In the genomic region with DNA sequence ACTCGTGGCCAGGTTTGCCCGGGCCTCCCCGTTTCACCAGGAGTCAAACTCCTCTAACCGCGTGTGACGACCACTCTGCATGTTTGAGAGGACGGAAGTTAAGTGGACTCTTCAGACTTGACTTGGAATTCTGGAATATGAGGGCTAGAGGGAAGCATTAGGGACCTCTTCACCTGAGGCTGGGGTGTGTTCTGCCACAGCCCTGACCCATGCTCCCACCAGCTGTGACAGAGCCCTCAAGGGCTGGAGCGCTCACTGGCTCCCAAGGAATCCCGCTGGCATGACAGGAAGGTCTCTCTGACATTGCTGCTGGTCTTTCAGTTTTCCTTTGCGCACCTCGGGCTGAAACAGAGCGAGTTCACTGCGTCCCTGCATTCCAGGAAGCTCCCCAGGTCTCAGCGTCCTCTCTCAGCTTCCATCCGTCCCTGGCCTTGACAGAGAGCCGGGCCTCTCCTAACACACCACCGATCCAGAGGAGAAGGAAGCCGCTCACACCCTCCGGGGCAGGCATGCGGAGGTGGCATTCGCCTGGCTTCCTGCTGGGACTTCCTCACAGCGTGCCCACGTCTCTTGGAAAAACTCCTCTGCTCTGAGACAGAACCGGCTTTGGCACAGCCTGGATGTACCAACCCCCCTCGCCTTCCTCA, we compare ENCODE assay signal across 20 cellular contexts. TPM values are rescaled to one million over a fixed set of nuclear protein-coding genes. Genes with fewer than 3 reads are reported as not detected.
DNase-seq lines count a peak whose midpoint lies in the region; ATAC-seq, FAIRE-seq and TF ChIP-seq lines count a peak whose summit lies in the region.
"Had no signal": no experiment of that assay in that cellular context is flagged by ENCODE, and none has a peak within 500 bp of the region (broad histone marks: within the 10 kb centered on the region; RNA-seq: fewer than 3 reads in every experiment).

No MANE protein-coding gene starts in this region.

- POLR2A ChIA-PET in endothelial cell of umbilical vein (lab: Charles Lee), result no interaction called here

- H3K27me3 ChIP-seq in BLaER1 treated with 17β-estradiol and CSF1 and Interleukin-3, amounts not matched to agents 10 nM and 100 nM, result peaks cover 4 to 29% (median 15%) of the 10 kb centered on the region in 11 experiments; a peak in 16 of 22 replicates
- H3K27me3 ChIP-seq in endothelial cell of umbilical vein (ENCODE audit: control insufficient read depth in 2 of 2, insufficient read depth in 2 of 2, low read length in 2 of 2), result no peaks in the 10 kb centered on the region

- peak overlapping the region; percentile 48 to 79 (median 69) for H3K4me2 ChIP-seq in BLaER1 treated with 17β-estradiol and CSF1 and Interleukin-3, amounts not matched to agents 10 nM and 100 nM
- no peak overlapping the region for H3K4me2 ChIP-seq in endothelial cell of umbilical vein (ENCODE audit: insufficient read depth, low read length)
- H3K4me2 ChIP-seq: PC-9 had no signal

- H3K36me3 ChIP-seq in BLaER1 treated with 17β-estradiol and CSF1 and Interleukin-3, amounts not matched to agents 10 nM and 100 nM, result no peaks in the 10 kb centered on the region
- no peaks in the 10 kb centered on the region for H3K36me3 ChIP-seq in endothelial cell of umbilical vein (ENCODE audit: control insufficient read depth in 2 of 2, extremely low read depth in 1 of 2, insufficient read depth in 2 of 2, low read length in 2 of 2)

- ATAC-seq in sciatic nerve (no peak), GM19397 (IDR thresholded peaks at IDR 0.05; ENCODE audit: unreplicated experiment) (no peak)
- no peak for ATAC-seq in activated T-helper 17 cell treated with anti-CD3 and anti-CD28 coated beads, Interleukin-2, amount 50 U/mL, for 72 hours (replicated peaks)

- intact Hi-C loops in endothelial cell of umbilical vein (cut with micrococcal nuclease), result no loop called here
- intact Hi-C loops in sciatic nerve (cut with DNase I), result no loop called here

- peak overlapping the region; percentile 35 for H3K4me3 Mint-ChIP-seq in osteocyte (ENCODE audit: unreplicated experiment)
- H3K4me3 Mint-ChIP-seq in activated T-helper 17 cell treated with anti-CD3 and anti-CD28 coated beads, Interleukin-2, amount 50 U/mL, for 72 hours, result no peak overlapping the region

- no peak overlapping the region for H3K9ac ChIP-seq in BLaER1 treated with 17β-estradiol and CSF1 and Interleukin-3, amounts not matched to agents 10 nM and 100 nM
- no peak overlapping the region for H3K9ac ChIP-seq in endothelial cell of umbilical vein (replicated peaks; ENCODE audit: extremely low read depth, insufficient read depth, low read length)

- no peak overlapping the region for H3K4me3 ChIP-seq in BLaER1 treated with 17β-estradiol and CSF1 and Interleukin-3, amounts not matched to agents 10 nM and 100 nM
- no peak overlapping the region for H3K4me3 ChIP-seq in endothelial cell of umbilical vein (replicated peaks in 1 of 3; ENCODE audit: insufficient read depth in 1 of 3, low read depth in 1 of 3, low read length in 3 of 3)
- H3K4me3 ChIP-seq: PC-9 had no signal

- DNase-seq in M059J (ENCODE audit: low read depth), result peak; percentile 16
- no peak for DNase-seq in endothelial cell of umbilical vein (ENCODE audit: low read depth, low spot score)
- peak; percentile 80 for DNase-seq in osteocyte (ENCODE audit: extremely low spot score, unreplicated experiment)
- no peak for DNase-seq in sciatic nerve (ENCODE audit: low spot score)
- DNase-seq in NCI-H510A treated with DMSO at 0.1 percent for 48 hours (lab: John Stamatoyannopoulos, UW), result no peak
- DNase-seq: Kasumi-1, NCI-H2029 treated with DMSO at 0.1 percent for 48 hours, NCI-H510A, PC-9 had no signal

- no peaks in the 10 kb centered on the region for H3K27me3 Mint-ChIP-seq in osteocyte (ENCODE audit: unreplicated experiment)
- no peaks in the 10 kb centered on the region for H3K27me3 Mint-ChIP-seq in activated T-helper 17 cell treated with anti-CD3 and anti-CD28 coated beads, Interleukin-2, amount 50 U/mL, for 72 hours
- H3K27me3 Mint-ChIP-seq: IgD-negative memory B cell had no signal

- CTCF ChIA-PET in endothelial cell of umbilical vein (lab: Charles Lee), result no interaction called here

- TF ChIP-seq CTCF in endothelial cell of umbilical vein (IDR thresholded peaks at IDR 0.05; ENCODE audit: extremely low read depth in 1 of 2, insufficient read depth in 1 of 2, low read depth in 1 of 2, low read length in 2 of 2), result no peak
- no peak for TF ChIP-seq CTCF in osteocyte (IDR thresholded peaks at IDR 0.05)

- H4K20me1 ChIP-seq in BLaER1 treated with 17β-estradiol and CSF1 and Interleukin-3, amounts not matched to agents 10 nM and 100 nM, result no peaks in the 10 kb centered on the region
- no peaks in the 10 kb centered on the region for H4K20me1 ChIP-seq in endothelial cell of umbilical vein (replicated peaks; ENCODE audit: control insufficient read depth, extremely low read depth, insufficient read depth, low read length)

- no peaks in the 10 kb centered on the region for H3K79me2 ChIP-seq in endothelial cell of umbilical vein (ENCODE audit: control insufficient read depth, insufficient read depth, low read length)

- H2AFZ ChIP-seq in endothelial cell of umbilical vein (ENCODE audit: low read depth, low read length), result peak overlapping the region; percentile 73
- H2AFZ ChIP-seq: PC-9 had no signal

- peaks cover 15% of the 10 kb centered on the region for H3K4me1 Mint-ChIP-seq in osteocyte (ENCODE audit: unreplicated experiment)
- H3K4me1 Mint-ChIP-seq in activated T-helper 17 cell treated with anti-CD3 and anti-CD28 coated beads, Interleukin-2, amount 50 U/mL, for 72 hours, result no peaks in the 10 kb centered on the region
- H3K4me1 Mint-ChIP-seq: IgD-negative memory B cell had no signal

- 0 out of 22 replicates have a peak overlapping the region, but pooled peaks of 1 of the 11 experiments have one; percentile 4 for H3K27ac ChIP-seq in BLaER1 treated with 17β-estradiol and CSF1 and Interleukin-3, amounts not matched to agents 10 nM and 100 nM
- no peak overlapping the region for H3K27ac ChIP-seq in endothelial cell of umbilical vein (ENCODE audit: insufficient read depth, low read depth, low read length)
- H3K27ac ChIP-seq: C4-2B, HL-60, PC-9 had no signal

- FAIRE-seq in endothelial cell of umbilical vein (lab: Jason Lieb, UNC), result peak; percentile 76
- FAIRE-seq: A204.1, HTR-8/SVneo had no signal

- TF ChIP-seq POLR2A in endothelial cell of umbilical vein (IDR thresholded peaks at IDR 0.05; ENCODE audit: low read depth, low read length), result no peak

- no peaks in the 10 kb centered on the region for H3K9me3 Mint-ChIP-seq in osteocyte (ENCODE audit: unreplicated experiment)
- H3K9me3 Mint-ChIP-seq in activated T-helper 17 cell treated with anti-CD3 and anti-CD28 coated beads, Interleukin-2, amount 50 U/mL, for 72 hours, result no peaks in the 10 kb centered on the region
- H3K9me3 Mint-ChIP-seq: IgD-negative memory B cell had no signal

- BruUV-seq in endothelial cell of umbilical vein (replicated peaks; lab: Mats Ljungman, UMichigan), result no TSS peak

- peaks cover 16 to 27% (median 21%) of the 10 kb centered on the region in 10 experiments for H3K4me1 ChIP-seq in BLaER1 treated with 17β-estradiol and CSF1 and Interleukin-3, amounts not matched to agents 10 nM and 100 nM
- H3K4me1 ChIP-seq in endothelial cell of umbilical vein (ENCODE audit: control insufficient read depth, extremely low read depth, insufficient read depth, low read length), result peaks cover 5% of the 10 kb centered on the region

- H3K9me1 ChIP-seq in endothelial cell of umbilical vein (replicated peaks; ENCODE audit: control insufficient read depth, extremely low read depth, insufficient read depth, low read length), result no peaks in the 10 kb centered on the region

- H3K36me3 Mint-ChIP-seq in osteocyte (ENCODE audit: unreplicated experiment), result no peaks in the 10 kb centered on the region
- H3K36me3 Mint-ChIP-seq in activated T-helper 17 cell treated with anti-CD3 and anti-CD28 coated beads, Interleukin-2, amount 50 U/mL, for 72 hours (ENCODE audit: low read depth), result no peaks in the 10 kb centered on the region
- H3K36me3 Mint-ChIP-seq: IgD-negative memory B cell had no signal

- H3K9me3 ChIP-seq in BLaER1 treated with 17β-estradiol and CSF1 and Interleukin-3, amounts not matched to agents 10 nM and 100 nM (replicated peaks in 1 of 11), result peaks cover 0 to 14% (median 8%) of the 10 kb centered on the region in 11 experiments; a peak in 13 of 22 replicates
- no peaks in the 10 kb centered on the region for H3K9me3 ChIP-seq in endothelial cell of umbilical vein (replicated peaks; ENCODE audit: control insufficient read depth, insufficient read depth, low read length)

- H3K27ac Mint-ChIP-seq in osteocyte (ENCODE audit: unreplicated experiment), result peak overlapping the region; percentile 50
- no peak overlapping the region for H3K27ac Mint-ChIP-seq in activated T-helper 17 cell treated with anti-CD3 and anti-CD28 coated beads, Interleukin-2, amount 50 U/mL, for 72 hours
- H3K27ac Mint-ChIP-seq: IgD-negative memory B cell had no signal

- dilution Hi-C loops in endothelial cell of umbilical vein (cut with MboI; ENCODE audit: extremely low pct_ligation_motif_present, low sequenced_read_pairs), result no loop called here

RNA-seq across cellular contexts. Expression of gene CTAG2, which starts 3.4 kb away (rescaled TPM):
- 1.1 TPM in 1 of 2 replicates, not detected in the other for total RNA-seq in M059J (2014; rRNA removed; shearing (Covaris generic))
- total RNA-seq in endothelial cell of umbilical vein (not detected in 2 replicates), osteocyte (not detected in 2 replicates), sciatic nerve (not detected)
- not detected in 2 replicates for polyA plus RNA-seq in endothelial cell of umbilical vein
- polyA plus RNA-seq in endothelial cell of umbilical vein (2011; cell fraction: cytosol; rRNA removed), result not detected in 2 replicates
- polyA plus RNA-seq in endothelial cell of umbilical vein (2011; cell fraction: nucleus; rRNA removed), result not detected in 2 replicates
- 0.49 and 0.98 TPM in 2 replicates for polyA plus RNA-seq in endothelial cell of umbilical vein (2012)
- 0.41 and 1.6 TPM in 2 replicates for polyA minus RNA-seq in endothelial cell of umbilical vein
- not detected for polyA minus RNA-seq in endothelial cell of umbilical vein (2011; cell fraction: cytosol; rRNA and poly(A)+ RNA removed)
- polyA minus RNA-seq in endothelial cell of umbilical vein (2011; cell fraction: nucleus; rRNA and poly(A)+ RNA removed), result not detected in 2 replicates
- total RNA-seq in activated T-helper 17 cell treated with anti-CD3 and anti-CD28 coated beads, Interleukin-2, amount 50 U/mL, for 72 hours, result not detected
- total RNA-seq: H4, PC-9 had no signal
- polyA plus RNA-seq: IgD-negative memory B cell had no signal

RNA-seq across cellular contexts. Expression of gene CTAG1B, which starts 30.9 kb away (rescaled TPM):
- not detected in 2 replicates for total RNA-seq in M059J (2014; rRNA removed; shearing (Covaris generic))
- not detected in 2 replicates for total RNA-seq in endothelial cell of umbilical vein
- not detected in 2 replicates for polyA plus RNA-seq in endothelial cell of umbilical vein
- not detected in 2 replicates for polyA plus RNA-seq in endothelial cell of umbilical vein (2011; cell fraction: cytosol; rRNA removed)
- polyA plus RNA-seq in endothelial cell of umbilical vein (2011; cell fraction: nucleus; rRNA removed), result not detected in 2 replicates
- not detected in 2 replicates for polyA plus RNA-seq in endothelial cell of umbilical vein (2012)
- polyA minus RNA-seq in endothelial cell of umbilical vein, result not detected in 2 replicates
- not detected for polyA minus RNA-seq in endothelial cell of umbilical vein (2011; cell fraction: cytosol; rRNA and poly(A)+ RNA removed)
- not detected in 2 replicates for polyA minus RNA-seq in endothelial cell of umbilical vein (2011; cell fraction: nucleus; rRNA and poly(A)+ RNA removed)
- total RNA-seq in osteocyte, result not detected in 2 replicates
- not detected for total RNA-seq in sciatic nerve
- not detected for total RNA-seq in activated T-helper 17 cell treated with anti-CD3 and anti-CD28 coated beads, Interleukin-2, amount 50 U/mL, for 72 hours
- total RNA-seq: Daoy, H4, PC-9, SK-MEL-5 had no signal
- polyA plus RNA-seq: IgD-negative memory B cell had no signal

Comparison
In these comparisons a context has a peak if more than half of its experiments do, and no peak if none do; other contexts are left out.
1. DNase-seq: peak in M059J (single experiment) and osteocyte (single experiment); none in endothelial cell of umbilical vein (single experiment), sciatic nerve (single experiment) and NCI-H510A treated with DMSO at 0.1 percent for 48 hours (single experiment).